Comparison of ENCODE assay signal across 9 cellular contexts in the genomic region with DNA sequence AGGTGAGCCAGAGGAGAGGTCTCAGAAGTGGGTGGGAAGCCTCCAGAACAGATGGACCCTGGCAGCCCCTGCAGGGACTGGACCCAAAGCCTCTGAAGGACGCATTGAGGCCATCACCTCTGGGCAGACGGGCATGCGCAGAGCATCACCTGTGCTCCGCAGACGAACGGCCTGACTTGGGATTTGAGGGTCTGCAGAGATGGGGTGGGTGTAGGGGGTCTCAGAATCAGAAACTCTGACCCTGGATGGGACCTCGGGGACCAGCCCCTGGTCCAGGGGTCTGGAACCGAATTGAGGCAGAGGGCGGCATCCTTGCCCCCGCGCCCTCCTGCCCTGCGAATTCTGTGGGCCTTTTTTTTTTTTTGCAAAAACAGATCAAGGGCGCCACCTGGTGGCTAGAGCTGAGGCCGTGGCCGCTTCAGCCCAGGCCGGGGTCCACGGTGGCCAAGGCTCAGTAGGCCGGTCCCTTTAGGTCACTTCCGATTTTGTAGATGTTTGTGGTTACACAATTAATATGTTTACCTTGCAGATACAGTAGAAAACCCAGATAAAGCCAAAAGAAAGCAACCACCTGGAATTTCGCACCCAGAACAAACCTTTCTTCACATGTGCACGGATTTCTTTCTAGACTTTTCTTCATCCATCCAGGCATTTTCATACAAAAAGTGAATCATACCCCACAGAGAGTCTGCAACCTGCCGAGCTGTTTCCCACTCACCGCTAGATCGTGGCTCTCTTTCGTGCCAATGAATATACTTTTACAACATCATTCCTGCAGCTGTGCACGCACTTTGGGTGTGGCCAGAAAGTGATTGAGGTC. TPM values are rescaled to one million over a fixed set of nuclear protein-coding genes. Genes with fewer than 3 reads are reported as not detected.
DNase-seq lines count a peak whose midpoint lies in the region; ATAC-seq and TF ChIP-seq lines count a peak whose summit lies in the region.
"Had no signal": no experiment of that assay in that cellular context is flagged by ENCODE, and none has a peak within 500 bp of the region (broad histone marks: within the 10 kb centered on the region; RNA-seq: fewer than 3 reads in every experiment).

No MANE protein-coding gene starts in this region.

- TF ChIP-seq CTCF in neural cell (IDR thresholded peaks at IDR 0.05; ENCODE audit: poor library complexity, severe bottlenecking), result peak; percentile 91

- H3K27ac ChIP-seq in neural cell (ENCODE audit: low read length), result no peak overlapping the region
- H3K27ac ChIP-seq: BLaER1 had no signal

- peaks cover 3 to 7% of the 10 kb centered on the region in 2 donors for H3K4me1 Mint-ChIP-seq in effector memory CD8-positive, alpha-beta T cell (ENCODE audit: low read depth in 2 of 2)

- H3K36me3 Mint-ChIP-seq in effector memory CD8-positive, alpha-beta T cell (ENCODE audit: insufficient read depth), result no peaks in the 10 kb centered on the region

- H2AFZ ChIP-seq in neural cell (ENCODE audit: low read depth, low read length), result no peak overlapping the region

- H3K9me3 ChIP-seq in neural cell (ENCODE audit: low read length), result no peaks in the 10 kb centered on the region
- H3K9me3 ChIP-seq: BLaER1 had no signal

- H3K27me3 Mint-ChIP-seq in effector memory CD8-positive, alpha-beta T cell, result peaks cover 8 to 24% of the 10 kb centered on the region in 2 donors

- no peak overlapping the region for H3K4me2 ChIP-seq in neural cell (ENCODE audit: low read length)

- H3K9me3 Mint-ChIP-seq in effector memory CD8-positive, alpha-beta T cell, result no peaks in the 10 kb centered on the region

- no peaks in the 10 kb centered on the region for H3K79me2 ChIP-seq in neural cell (replicated peaks; ENCODE audit: insufficient read depth, low read length)

- H3K27me3 ChIP-seq in neural cell (ENCODE audit: insufficient read depth, low read depth, low read length), result no peaks in the 10 kb centered on the region
- H3K27me3 ChIP-seq: BLaER1 had no signal

- peak; percentile 93 for TF ChIP-seq RAD21 in neural cell (conservative IDR thresholded peaks at IDR 0.05)

- ATAC-seq in effector memory CD8-positive, alpha-beta T cell (replicated peaks), result no peak
- no peak for ATAC-seq in HG03097 (IDR thresholded peaks at IDR 0.05; ENCODE audit: low FRiP score, unreplicated experiment)

- no peak for TF ChIP-seq EP300 in neural cell (conservative IDR thresholded peaks at IDR 0.05; ENCODE audit: poor library complexity, severe bottlenecking)

- H4K20me1 ChIP-seq in neural cell (ENCODE audit: insufficient read depth), result no peaks in the 10 kb centered on the region
- H4K20me1 ChIP-seq: BLaER1 had no signal

- no peaks in the 10 kb centered on the region for H3F3A ChIP-seq in neural cell (ENCODE audit: insufficient read depth, low read length, poor library complexity, severe bottlenecking)

- no peak overlapping the region for H3K4me3 Mint-ChIP-seq in effector memory CD8-positive, alpha-beta T cell

- H3K27ac Mint-ChIP-seq in effector memory CD8-positive, alpha-beta T cell, result no peak overlapping the region

- no peaks in the 10 kb centered on the region for H3K36me3 ChIP-seq in neural cell (ENCODE audit: insufficient read depth, low read length)
- H3K36me3 ChIP-seq: BLaER1 had no signal

- DNase-seq in DMS79 treated with DMSO at 0.1 percent for 48 hours (lab: John Stamatoyannopoulos, UW) (peak; percentile 9), DMS79 (lab: John Stamatoyannopoulos, UW) (no peak), NAMALWA (ENCODE audit: low spot score) (peak; percentile 63), Ammon's horn (ENCODE audit: low spot score) (no peak)
- peak; percentile 17 to 37 for DNase-seq in activated CD4-positive, alpha-beta T cell treated with anti-CD3 and anti-CD28 coated beads, Interleukin-2, amount 50 U/mL, for 24 hours (ENCODE audit: low read depth in 1 of 2, low spot score in 1 of 2)
- DNase-seq in effector memory CD8-positive, alpha-beta T cell, result peak; percentile 51 to 53 (median 53)

- H3K9ac ChIP-seq in neural cell (ENCODE audit: low read length), result no peak overlapping the region
- H3K9ac ChIP-seq: BLaER1 had no signal

- no peak overlapping the region for H3K4me3 ChIP-seq in neural cell (ENCODE audit: low read length)
- H3K4me3 ChIP-seq: BLaER1 had no signal

- H3K9me2 ChIP-seq in neural cell (ENCODE audit: insufficient read depth, low read length), result no peaks in the 10 kb centered on the region

TF ChIP-seq in neural cell, 6 proteins besides CTCF, POLR2A, EP300 and RAD21:
- TF ChIP-seq EZH2 (IDR thresholded peaks at IDR 0.05; ENCODE audit: borderline replicate concordance, insufficient read depth, low read length, poor library complexity, severe bottlenecking) (no peak), SMC3 (conservative IDR thresholded peaks at IDR 0.05; ENCODE audit: poor library complexity) (peak; percentile 98)
TF ChIP-seq in neural cell: peak in this region for 1.

RNA-seq across cellular contexts. Expression of gene ZBP1, which starts 25.9 kb away (rescaled TPM):
- polyA plus RNA-seq in neural cell, result not detected in 2 replicates
- not detected in 2 replicates for polyA minus RNA-seq in neural cell

RNA-seq across cellular contexts. Expression of gene PCK1, which starts 33.4 kb away (rescaled TPM):
- 0.24 TPM in 1 of 2 replicates, not detected in the other for polyA plus RNA-seq in neural cell
- polyA minus RNA-seq in neural cell, result not detected in 2 replicates

Comparison
In these comparisons a context has a peak if more than half of its experiments do, and no peak if none do; other contexts are left out.
1. DNase-seq: peak in DMS79 treated with DMSO at 0.1 percent for 48 hours (single experiment), NAMALWA (single experiment), activated CD4-positive, alpha-beta T cell treated with anti-CD3 and anti-CD28 coated beads, Interleukin-2, amount 50 U/mL, for 24 hours (2 of 2) and effector memory CD8-positive, alpha-beta T cell (3 of 3); none in DMS79 (single experiment) and Ammon's horn (single experiment).